ENCODE assay signal across 6 cellular contexts in the genomic region with DNA sequence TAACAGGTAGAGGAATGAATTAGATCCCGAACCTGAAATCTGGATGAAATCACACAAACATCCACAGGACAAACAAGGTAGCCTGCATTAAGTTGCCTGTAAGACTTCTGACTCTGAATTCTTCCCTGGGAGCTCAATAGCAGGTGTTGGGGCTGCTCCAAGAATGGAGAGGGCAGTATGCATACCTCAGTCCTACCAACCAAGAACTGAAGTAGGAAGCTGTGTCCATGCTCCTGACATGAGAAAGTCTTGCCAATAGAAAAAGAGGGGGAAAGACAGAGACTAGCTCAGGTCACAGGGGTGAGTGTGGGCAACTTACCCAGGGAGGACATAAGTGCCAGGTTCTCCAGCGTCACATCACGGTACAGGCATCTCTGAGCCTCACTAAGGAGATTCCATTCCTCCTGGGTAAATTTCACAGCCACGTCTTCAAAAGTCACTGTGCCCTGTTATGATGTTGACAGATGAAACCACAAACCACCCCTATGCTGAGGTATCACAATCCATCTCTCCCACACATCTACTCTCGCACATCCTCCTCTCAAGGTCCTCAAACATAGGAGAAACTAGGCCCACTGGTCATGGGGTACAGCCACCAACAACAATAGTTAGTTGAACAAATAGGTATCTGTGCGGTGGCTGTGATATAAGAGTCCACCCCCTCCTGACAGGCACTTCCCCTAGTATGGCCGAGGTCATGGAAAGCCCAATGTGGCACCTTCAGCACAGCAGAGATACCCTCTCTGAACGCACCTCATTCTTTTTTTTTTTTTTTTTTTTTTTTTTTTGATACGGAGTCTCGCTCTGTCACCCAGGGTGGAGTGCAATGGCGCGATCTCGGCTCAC. TPM values are rescaled to one million over a fixed set of nuclear protein-coding genes. Genes with fewer than 3 reads are reported as not detected.
DNase-seq lines count a peak whose midpoint lies in the region; ATAC-seq, FAIRE-seq and TF ChIP-seq lines count a peak whose summit lies in the region.
"Not testable (repeated sequence)": the region's sequence is repeated elsewhere in the genome, so short reads cannot be mapped to it uniquely, and the experiment has no call there.

No MANE protein-coding gene starts in this region.

- H3K9ac ChIP-seq in H9 (ENCODE audit: extremely low read depth, insufficient read length, low read length); astrocyte (ENCODE audit: low read length); neural progenitor cell: not testable (repeated sequence)

- CTCF ChIA-PET in T-cell (lab: Charles Lee): not testable (repeated sequence)

- not testable (repeated sequence) for H2BK120ac ChIP-seq in H9 (ENCODE audit: low read depth, low read length, poor library complexity, severe bottlenecking)

- H3F3A ChIP-seq in neural progenitor cell (ENCODE audit: low read depth): not testable (repeated sequence)

- H4K20me1 ChIP-seq in H9 (ENCODE audit: control insufficient read depth, insufficient read depth, insufficient read length); astrocyte (ENCODE audit: insufficient read depth, low read length): not testable (repeated sequence)
- H4K20me1 ChIP-seq in neural progenitor cell (ENCODE audit: low read depth): peaks cover 14% of the 10 kb centered on the region

- not testable (repeated sequence) for H3K4me1 ChIP-seq in H9 (ENCODE audit: insufficient read depth, low read length); astrocyte (ENCODE audit: insufficient read depth, low read length); neural progenitor cell
- H3K4me1 ChIP-seq in heart left ventricle (peaks cover 0 to 28% (median 9%) of the 10 kb centered on the region in 12 donors), upper lobe of left lung (peaks cover 20 to 38% (median 25%) of the 10 kb centered on the region in 4 donors)

- intact Hi-C loops in heart left ventricle (cut with DNase I): not testable (repeated sequence)

- not testable (repeated sequence) for H2BK15ac ChIP-seq in H9 (ENCODE audit: low read depth, low read length)

- H3K27me3 ChIP-seq in H9 (ENCODE audit: insufficient read depth, low read length); astrocyte (ENCODE audit: insufficient read depth, low read length); heart left ventricle; neural progenitor cell; upper lobe of left lung: not testable (repeated sequence)

- H2AK5ac ChIP-seq in H9 (ENCODE audit: insufficient read length, low read length): not testable (repeated sequence)

- H3K4ac ChIP-seq in H9 (ENCODE audit: low read depth, low read length): not testable (repeated sequence)

- FAIRE-seq in astrocyte (lab: Jason Lieb, UNC): not testable (repeated sequence)

- H3K4me1 Mint-ChIP-seq in H9 (peaks cover 18 to 20% of the 10 kb centered on the region in 2 experiments), T-cell (peaks cover 46 to 50% (median 49%) of the 10 kb centered on the region in 3 donors), astrocyte (ENCODE audit: low read depth, unreplicated experiment) (peaks cover 15% of the 10 kb centered on the region), neural progenitor cell (peaks cover 17% of the 10 kb centered on the region)

- TF ChIP-seq EP300 in upper lobe of left lung (IDR thresholded peaks at IDR 0.05): not testable (repeated sequence)

- H3K23ac ChIP-seq in H9 (ENCODE audit: insufficient read length, low read depth, low read length): not testable (repeated sequence)

- TF ChIP-seq POLR2A in heart left ventricle (IDR thresholded peaks at IDR 0.05); upper lobe of left lung (IDR thresholded peaks at IDR 0.05): not testable (repeated sequence)

- not testable (repeated sequence) for TF ChIP-seq CTCF in H9 (conservative IDR thresholded peaks at IDR 0.05); astrocyte (IDR thresholded peaks at IDR 0.05; ENCODE audit: insufficient read depth, low read depth, low read length); heart left ventricle (IDR thresholded peaks at IDR 0.05); neural progenitor cell (IDR thresholded peaks at IDR 0.05); upper lobe of left lung (IDR thresholded peaks at IDR 0.05)

- H3K79me2 ChIP-seq in H9 (ENCODE audit: insufficient read depth, low read length): not testable (repeated sequence)
- H3K79me2 ChIP-seq in astrocyte (ENCODE audit: insufficient read depth, low read length) (peaks cover 17% of the 10 kb centered on the region), neural progenitor cell (ENCODE audit: low read depth) (peaks cover 24% of the 10 kb centered on the region)

- not testable (repeated sequence) for H3K56ac ChIP-seq in H9 (ENCODE audit: insufficient read length, low read depth, low read length)

- not testable (repeated sequence) for H2BK20ac ChIP-seq in H9 (ENCODE audit: low read depth, low read length, poor library complexity, severe bottlenecking)

- POLR2A ChIA-PET in T-cell (lab: Charles Lee): interaction anchor here in 1 of 2 donors (0.6 kb wide), 1 partner anchor 139 kb away, joined by 3 read pairs; no protein-coding TSS in a partner anchor

- not testable (repeated sequence) for H3K79me1 ChIP-seq in H9 (ENCODE audit: insufficient read depth, low read depth, low read length, poor library complexity, severe bottlenecking)

- not testable (repeated sequence) for H2BK12ac ChIP-seq in H9 (ENCODE audit: insufficient read length, low read depth, low read length)

- H3K4me3 Mint-ChIP-seq in H9 (peak overlapping the region; percentile 96), T-cell (peak overlapping the region; percentile 64 to 99 (median 72)), astrocyte (ENCODE audit: unreplicated experiment) (peak overlapping the region; percentile 97), neural progenitor cell (peak overlapping the region; percentile 80)

- not testable (repeated sequence) for H3K4me3 ChIP-seq in astrocyte (ENCODE audit: insufficient read depth, low read depth, low read length)
- H3K4me3 ChIP-seq in heart left ventricle (peak overlapping the region in 8 of 12 donors; percentile 63 to 93 (median 80)), neural progenitor cell (peak overlapping the region; percentile 78), upper lobe of left lung (peak overlapping the region in 3 of 4 donors; percentile 74 to 84 (median 78))

- H3T11ph ChIP-seq in H9 (ENCODE audit: low read length): not testable (repeated sequence)

- H4K8ac ChIP-seq in H9 (replicated peaks; ENCODE audit: insufficient read length, low read depth, low read length): not testable (repeated sequence)

- H2AFZ ChIP-seq in H9 (ENCODE audit: low read length); astrocyte (ENCODE audit: low read depth, low read length); neural progenitor cell (replicated peaks): not testable (repeated sequence)

- H3K36me3 Mint-ChIP-seq in H9 (ENCODE audit: insufficient read depth in 1 of 3, low read depth in 3 of 3) (peaks cover 19 to 41% (median 37%) of the 10 kb centered on the region in 3 experiments; a peak in 6 of 7 replicates), T-cell (peaks cover 30% of the 10 kb centered on the region), astrocyte (ENCODE audit: low read depth, unreplicated experiment) (peaks cover 12% of the 10 kb centered on the region), neural progenitor cell (peaks cover 26% of the 10 kb centered on the region)

- DNase-seq in H9; T-cell; astrocyte (ENCODE audit: low read depth); heart left ventricle; neural progenitor cell (ENCODE audit: low spot score); upper lobe of left lung: not testable (repeated sequence)

- ATAC-seq in T-cell (replicated peaks in 1 of 4); heart left ventricle; upper lobe of left lung (ENCODE audit: low FRiP score in 2 of 2): not testable (repeated sequence)

- not testable (repeated sequence) for H3K9me3 ChIP-seq in H9 (ENCODE audit: control insufficient read depth, low read depth, low read length); astrocyte (ENCODE audit: insufficient read depth, low read depth, low read length); heart left ventricle; neural progenitor cell (ENCODE audit: low read depth); upper lobe of left lung

- H3K27me3 Mint-ChIP-seq in H9 (ENCODE audit: low read depth); T-cell; astrocyte (ENCODE audit: low read depth, unreplicated experiment); neural progenitor cell (ENCODE audit: insufficient read depth, low read depth): not testable (repeated sequence)

- WGBS in H9 (ENCODE audit: extremely low coverage, insufficient read length, low lambda C conversion rate): no CpG with 5 or more reads among the region's 13 CpGs
- WGBS in heart left ventricle, 4 donors: 83 to 94% (median 91%) methylated on average over 12 to 13 of the region's 13 CpGs
- WGBS in upper lobe of left lung, 2 donors: 83 to 86% methylated on average over 10 to 13 of the region's 13 CpGs

- H3K4me2 ChIP-seq in H9 (ENCODE audit: insufficient read depth, insufficient read length, low read length) (peak overlapping the region; percentile 95), astrocyte (ENCODE audit: low read length) (peak overlapping the region; percentile 87), neural progenitor cell (peak overlapping the region; percentile 92)

- not testable (repeated sequence) for H2BK5ac ChIP-seq in H9 (ENCODE audit: insufficient read length, low read length)

- not testable (repeated sequence) for H3K36me3 ChIP-seq in astrocyte (ENCODE audit: insufficient read depth, low read length); neural progenitor cell
- H3K36me3 ChIP-seq in heart left ventricle: peaks cover 0 to 39% (median 28%) of the 10 kb centered on the region in 9 donors
- H3K36me3 ChIP-seq in upper lobe of left lung: peaks cover 4 to 38% (median 16%) of the 10 kb centered on the region in 4 donors

- not testable (repeated sequence) for H3K14ac ChIP-seq in H9 (ENCODE audit: insufficient read depth, low read length)

- H4K91ac ChIP-seq in H9 (ENCODE audit: insufficient read length, low read depth, low read length): not testable (repeated sequence)

- not testable (repeated sequence) for H3K9me3 Mint-ChIP-seq in H9; T-cell; astrocyte (ENCODE audit: unreplicated experiment); neural progenitor cell

- not testable (repeated sequence) for H4K5ac ChIP-seq in H9 (ENCODE audit: insufficient read length, low read depth, low read length)

- not testable (repeated sequence) for H3K27ac ChIP-seq in H9 (ENCODE audit: insufficient read length, low read depth, low read length); astrocyte (ENCODE audit: low read depth, low read length); neural progenitor cell
- H3K27ac ChIP-seq in heart left ventricle (peak overlapping the region in 3 of 12 donors; percentile 25 to 83 (median 78)), upper lobe of left lung (peak overlapping the region; percentile 73 to 89 (median 83))

- not testable (repeated sequence) for H3K18ac ChIP-seq in H9 (ENCODE audit: insufficient read length, low read depth, low read length)

- H3K27ac Mint-ChIP-seq in H9; astrocyte (ENCODE audit: unreplicated experiment); neural progenitor cell: not testable (repeated sequence)
- peak overlapping the region; percentile 78 to 80 for H3K27ac Mint-ChIP-seq in T-cell

- H3K23me2 ChIP-seq in H9 (ENCODE audit: insufficient read length, low read depth, low read length, poor library complexity, severe bottlenecking): not testable (repeated sequence)

RNA-seq across cellular contexts. Expression of a gene that starts 1.5 kb away (rescaled TPM):
- total RNA-seq in H9 (2021): 9.2 and 11.3 TPM in 2 replicates
- 10 to 100 TPM; 12.7 to 18.9 (median 16.2) TPM for total RNA-seq in T-cell
- 7.2 and 9.6 TPM in 2 replicates for total RNA-seq in astrocyte
- 1 to 10 TPM; 2.6 to 5.2 (median 3.9) TPM for total RNA-seq in heart left ventricle
- polyA plus RNA-seq in heart left ventricle: 1 to 10 TPM; 1.7 to 3.4 TPM
- 5.5 and 11.3 TPM in 2 replicates for total RNA-seq in neural progenitor cell (ENCODE audit: low replicate concordance)
- 10 to 100 TPM; 12.1 to 68.1 (median 21.0) TPM for total RNA-seq in upper lobe of left lung

RNA-seq across cellular contexts. Expression of a gene that starts 16.9 kb away (rescaled TPM):
- total RNA-seq in H9 (2021) (41.8 and 45.2 TPM in 2 replicates), T-cell (10 to 100 TPM; 16.5 to 27.7 (median 22.8) TPM), astrocyte (15.2 and 17.9 TPM in 2 replicates), heart left ventricle (1 to 10 TPM; 4.6 to 9.2 (median 6.5) TPM), neural progenitor cell (ENCODE audit: low replicate concordance) (16.4 and 24.7 TPM in 2 replicates), upper lobe of left lung (10 to 100 TPM; 10.2 to 32.5 (median 16.4) TPM)
- 1 to 10 TPM; 2.9 to 5.9 TPM for polyA plus RNA-seq in heart left ventricle

RNA-seq across cellular contexts. Expression of a gene that starts 36.5 kb away (rescaled TPM):
- total RNA-seq in H9 (2021) (37.5 and 40.0 TPM in 2 replicates), T-cell (10 to 100 TPM; 56.6 to 60.5 (median 56.8) TPM), astrocyte (36.7 and 37.4 TPM in 2 replicates), heart left ventricle (10 to 100 TPM in 7 of 9 donors, 1 to 10 TPM in 2; 9.4 to 25.4 (median 15.0) TPM), neural progenitor cell (ENCODE audit: low replicate concordance) (30.4 and 48.2 TPM in 2 replicates), upper lobe of left lung (10 to 100 TPM; 12.2 to 52.4 (median 23.0) TPM)
- polyA plus RNA-seq in heart left ventricle: 10 to 100 TPM in 1 of 2 donors, 1 to 10 TPM in 1; 8.9 to 23.3 TPM

RNA-seq across cellular contexts. Expression of a gene that starts 43.7 kb away (rescaled TPM):
- total RNA-seq in H9 (2021) (14.8 and 17.6 TPM in 2 replicates), T-cell (10 to 100 TPM; 34.0 to 46.9 (median 40.1) TPM), astrocyte (8.8 and 11.5 TPM in 2 replicates), heart left ventricle (10 to 100 TPM in 7 of 9 donors, 1 to 10 TPM in 2; 6.7 to 13.3 (median 11.9) TPM), neural progenitor cell (ENCODE audit: low replicate concordance) (19.8 and 21.6 TPM in 2 replicates), upper lobe of left lung (10 to 100 TPM; 13.2 to 30.4 (median 19.6) TPM)
- 1 to 10 TPM; 8.5 to 9.2 TPM for polyA plus RNA-seq in heart left ventricle
